In genomic region chr7:131027287-131027773, GRCh38 we compare ENCODE assay signal across 8 cellular contexts.
A peak's percentile ranks its signal among the peaks of the same experiment; 100 is the strongest.
DNase-seq lines count a peak whose midpoint lies in the region; ATAC-seq and TF ChIP-seq lines count a peak whose summit lies in the region.

No MANE protein-coding gene starts in this region.

- no peaks in the 10 kb centered on the region for H3K27me3 Mint-ChIP-seq in activated naive CD8-positive, alpha-beta T cell treated with anti-CD3 and anti-CD28 coated beads, Interleukin-2, amount 10 ng/mL, durations not matched to agents 7 days and 5 days

- no peaks in the 10 kb centered on the region for H3K9me3 ChIP-seq in upper lobe of right lung
- H3K9me3 ChIP-seq in HAP-1 = no peaks in the 10 kb centered on the region

- peak; percentile 93 for DNase-seq in ELR (ENCODE audit: low read depth)
- peak; percentile 37 for DNase-seq in NB4 (ENCODE audit: low read depth)
- no peak for DNase-seq in activated naive CD8-positive, alpha-beta T cell treated with anti-CD3 and anti-CD28 coated beads, Interleukin-2, amount 10 ng/mL, durations not matched to agents 7 days and 5 days
- peak; percentile 82 for DNase-seq in islet precursor cell
- DNase-seq in upper lobe of right lung = no peak
- no peak for DNase-seq in HAP-1 (ENCODE audit: low spot score in 2 of 2)
- DNase-seq in HPDE6-E6E7 (ENCODE audit: extremely low spot score) = no peak

- in situ Hi-C loops in HAP-1 (cut with MboI; ENCODE audit: low sequenced_read_pairs) = no loop called here

- H3K4me3 ChIP-seq in NB4 (ENCODE audit: low read depth, low read length) = no peak overlapping the region
- no peak overlapping the region for H3K4me3 ChIP-seq in upper lobe of right lung
- no peak overlapping the region for H3K4me3 ChIP-seq in HAP-1

- H3K36me3 Mint-ChIP-seq in activated naive CD8-positive, alpha-beta T cell treated with anti-CD3 and anti-CD28 coated beads, Interleukin-2, amount 10 ng/mL, durations not matched to agents 7 days and 5 days = peaks cover 29% of the 10 kb centered on the region

- TF ChIP-seq CTCF in NB4 (IDR thresholded peaks at IDR 0.05; ENCODE audit: low read depth, low read length) (no peak), upper lobe of right lung (IDR thresholded peaks at IDR 0.05) (no peak)

- H3K4me1 Mint-ChIP-seq in activated naive CD8-positive, alpha-beta T cell treated with anti-CD3 and anti-CD28 coated beads, Interleukin-2, amount 10 ng/mL, durations not matched to agents 7 days and 5 days = peaks cover 41% of the 10 kb centered on the region

- peak overlapping the region; percentile 18 for H3K4me3 Mint-ChIP-seq in activated naive CD8-positive, alpha-beta T cell treated with anti-CD3 and anti-CD28 coated beads, Interleukin-2, amount 10 ng/mL, durations not matched to agents 7 days and 5 days

- H3K27me3 ChIP-seq in upper lobe of right lung (no peaks in the 10 kb centered on the region), HAP-1 (ENCODE audit: low read depth) (no peaks in the 10 kb centered on the region)

- H3K27ac Mint-ChIP-seq in activated naive CD8-positive, alpha-beta T cell treated with anti-CD3 and anti-CD28 coated beads, Interleukin-2, amount 10 ng/mL, durations not matched to agents 7 days and 5 days = peak overlapping the region; percentile 59

- peak overlapping the region; percentile 47 for H3K27ac ChIP-seq in upper lobe of right lung

- H3K36me3 ChIP-seq in upper lobe of right lung (no peaks in the 10 kb centered on the region), HAP-1 (replicated peaks) (no peaks in the 10 kb centered on the region)

- intact Hi-C loops in upper lobe of right lung (cut with DNase I) = no loop called here

- TF ChIP-seq POLR2A in NB4 (IDR thresholded peaks at IDR 0.05; ENCODE audit: extremely low read depth, insufficient read length) = no peak

- POLR2A ChIA-PET in activated naive CD8-positive, alpha-beta T cell treated with anti-CD3 and anti-CD28 coated beads, Interleukin-2, amount 10 ng/mL, durations not matched to agents 7 days and 5 days (lab: Charles Lee) = no interaction called here

- H3K4me1 ChIP-seq in upper lobe of right lung = peaks cover 59% of the 10 kb centered on the region
- peaks cover 2% of the 10 kb centered on the region; the same call in 1 of the 2 replicates for H3K4me1 ChIP-seq in HAP-1

- H3K9me3 Mint-ChIP-seq in activated naive CD8-positive, alpha-beta T cell treated with anti-CD3 and anti-CD28 coated beads, Interleukin-2, amount 10 ng/mL, durations not matched to agents 7 days and 5 days = peaks cover 10% of the 10 kb centered on the region

- peak; percentile 46 for ATAC-seq in activated naive CD8-positive, alpha-beta T cell treated with anti-CD3 and anti-CD28 coated beads, Interleukin-2, amount 10 ng/mL, durations not matched to agents 7 days and 5 days (ENCODE audit: low read depth)
- ATAC-seq in upper lobe of right lung = peak; percentile 74
- ATAC-seq in HG03442 (IDR thresholded peaks at IDR 0.05; ENCODE audit: unreplicated experiment) = no peak

Comparison
In these comparisons a context has a peak if more than half of its experiments do, and no peak if none do; other contexts are left out.
1. DNase-seq: peak in ELR (single experiment), NB4 (single experiment) and islet precursor cell (single experiment); none in activated naive CD8-positive, alpha-beta T cell treated with anti-CD3 and anti-CD28 coated beads, Interleukin-2, amount 10 ng/mL, durations not matched to agents 7 days and 5 days (single experiment), upper lobe of right lung (single experiment), HAP-1 (0 of 2) and HPDE6-E6E7 (single experiment).